8 cellular contexts compared by ENCODE assay signal in the genomic region with DNA sequence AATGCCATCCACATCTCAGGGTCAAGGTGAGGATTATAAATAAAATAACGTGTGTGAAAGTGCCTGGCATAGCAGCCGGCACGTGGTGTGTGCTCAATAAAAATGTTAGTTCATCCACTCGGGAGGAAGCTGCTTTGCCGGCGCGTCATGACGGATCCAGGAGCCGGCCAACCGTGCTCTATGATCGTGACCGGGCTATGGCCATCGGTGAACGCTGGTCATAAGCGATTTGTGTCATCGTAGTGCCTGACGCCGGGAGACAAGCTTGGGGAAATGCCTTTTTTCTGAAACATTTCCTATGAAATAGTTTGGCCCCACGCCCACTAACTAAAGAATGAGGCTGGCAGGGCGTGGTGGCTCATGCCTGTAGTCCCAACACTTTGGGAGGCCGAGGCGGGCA.
DNase-seq lines count a peak whose midpoint lies in the region; ATAC-seq and TF ChIP-seq lines count a peak whose summit lies in the region.

No MANE protein-coding gene starts in this region.

- intact Hi-C loops in Right ventricle myocardium inferior (cut with DNase I) (no loop called here), cardiac septum (cut with DNase I) (no loop called here), upper lobe of right lung (cut with DNase I) (no loop called here)

- no peak for TF ChIP-seq CTCF in upper lobe of right lung (IDR thresholded peaks at IDR 0.05)

- H3K27me3 ChIP-seq in upper lobe of right lung, result peaks cover 14% of the 10 kb centered on the region

- no peaks in the 10 kb centered on the region for H3K36me3 ChIP-seq in upper lobe of right lung

- H3K4me3 ChIP-seq in upper lobe of right lung, result peak overlapping the region; percentile 50

- ATAC-seq in Right ventricle myocardium inferior (peak; percentile 31), upper lobe of right lung (peak; percentile 26), HG02763 (IDR thresholded peaks at IDR 0.05; ENCODE audit: unreplicated experiment) (no peak), HG03095 (IDR thresholded peaks at IDR 0.05; ENCODE audit: unreplicated experiment) (no peak)

- peaks cover 8% of the 10 kb centered on the region for H3K4me1 ChIP-seq in upper lobe of right lung

- DNase-seq in Right ventricle myocardium inferior (ENCODE audit: missing footprints) (peak; percentile 76), cardiac septum (ENCODE audit: low spot score) (no peak), dermis blood vessel endothelial cell (peak; percentile 100), lung microvascular endothelial cell (ENCODE audit: low read depth in 2 of 2) (peak; percentile 100), upper lobe of right lung (no peak), NOMO-1 treated with DMSO at 0.1 percent for 48 hours (lab: John Stamatoyannopoulos, UW; ENCODE audit: unreplicated experiment) (no peak)

- no peaks in the 10 kb centered on the region for H3K9me3 ChIP-seq in upper lobe of right lung

- H3K27ac ChIP-seq in upper lobe of right lung, result peak overlapping the region; percentile 85

Comparison
In these comparisons a context has a peak if more than half of its experiments do, and no peak if none do; other contexts are left out.
1. DNase-seq: peak in Right ventricle myocardium inferior (single experiment), dermis blood vessel endothelial cell (single experiment) and lung microvascular endothelial cell (2 of 2); none in cardiac septum (single experiment), upper lobe of right lung (single experiment) and NOMO-1 treated with DMSO at 0.1 percent for 48 hours (single experiment).
2. ATAC-seq: peak in Right ventricle myocardium inferior (single experiment) and upper lobe of right lung (single experiment); none in HG02763 (single experiment) and HG03095 (single experiment).